1 cellular context compared by ENCODE assay signal in the genomic region with DNA sequence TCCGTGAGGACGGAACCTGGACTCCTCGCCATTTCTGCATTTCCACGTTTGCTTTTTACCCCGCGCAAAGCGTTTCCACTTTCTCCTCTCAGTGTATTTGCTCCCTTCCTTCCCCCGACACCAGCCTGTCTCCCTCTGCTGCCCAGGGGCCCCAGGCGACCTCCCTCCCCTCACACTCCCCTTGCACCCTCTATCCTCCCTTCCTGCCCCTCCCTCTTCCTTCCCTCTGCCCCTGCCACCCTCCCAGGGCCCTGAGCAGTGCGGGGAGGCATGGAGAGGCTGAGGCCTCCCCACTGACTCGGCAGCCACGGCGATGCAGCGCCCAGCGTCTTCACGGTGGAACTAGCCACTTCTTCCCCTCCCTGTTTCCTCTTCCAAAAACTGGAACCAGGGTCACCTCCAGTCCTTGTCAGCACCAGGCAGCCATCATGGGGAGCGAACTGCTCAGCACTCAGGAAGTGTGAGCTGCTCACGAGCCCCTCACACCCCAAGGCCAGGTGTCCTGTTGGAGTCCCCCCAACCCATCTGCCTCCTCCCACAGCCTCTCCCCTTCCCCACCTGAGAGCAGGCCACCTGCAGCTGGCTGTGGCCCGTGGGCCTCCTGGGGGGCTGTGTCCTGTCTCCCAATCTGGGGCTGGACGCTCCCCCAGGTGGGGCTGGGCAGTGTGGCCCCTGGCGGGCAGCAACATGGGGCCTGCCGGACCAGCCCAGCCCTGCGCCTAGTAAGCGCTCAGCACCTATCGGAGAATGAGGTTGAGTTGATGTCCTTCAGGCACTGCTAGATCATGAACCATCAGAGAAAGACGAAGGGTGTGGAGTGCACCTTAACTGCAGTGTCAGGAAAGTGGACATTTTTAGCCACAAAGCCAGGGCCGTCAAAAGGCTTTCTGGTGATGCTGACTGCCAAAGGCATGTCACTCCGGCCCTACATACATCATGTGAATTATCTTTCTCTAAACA.
TF ChIP-seq lines count a peak whose summit lies in the region.

No MANE protein-coding gene starts in this region.

TF ChIP-seq in GM23338, 12 proteins besides CTCF, POLR2A, EP300 and RAD21 (continued from another document):
- TF ChIP-seq REST (IDR thresholded peaks at IDR 0.05; ENCODE audit: unreplicated experiment) = no peak
- no peak for TF ChIP-seq EZH2 (IDR thresholded peaks at IDR 0.05; ENCODE audit: low read depth, unreplicated experiment)
- TF ChIP-seq ZNF331 (CRISPR knock-in tag; IDR thresholded peaks at IDR 0.05; ENCODE audit: low read depth) = no peak
- no peak for TF ChIP-seq ZNF114 (CRISPR knock-in tag; IDR thresholded peaks at IDR 0.05)
- no peak for TF ChIP-seq EZH2phosphoT487 (IDR thresholded peaks at IDR 0.05; ENCODE audit: unreplicated experiment)
- no peak for TF ChIP-seq JUNB (IDR thresholded peaks at IDR 0.05; ENCODE audit: unreplicated experiment)
- no peak for TF ChIP-seq ZNF462 (CRISPR knock-in tag; IDR thresholded peaks at IDR 0.05)
- no peak for TF ChIP-seq POLR2AphosphoS5 (IDR thresholded peaks at IDR 0.05; ENCODE audit: low read depth)
- no peak for TF ChIP-seq NANOG (IDR thresholded peaks at IDR 0.05; ENCODE audit: borderline replicate concordance)
- no peak for TF ChIP-seq CREB1 (CRISPR knock-in tag; IDR thresholded peaks at IDR 0.05; ENCODE audit: low read depth)
- no peak for TF ChIP-seq STAT1 (IDR thresholded peaks at IDR 0.05; ENCODE audit: unreplicated experiment)
TF ChIP-seq in GM23338: peak in this region for 0.
